ENCODE assay signal across 33 cellular contexts in the genomic region with DNA sequence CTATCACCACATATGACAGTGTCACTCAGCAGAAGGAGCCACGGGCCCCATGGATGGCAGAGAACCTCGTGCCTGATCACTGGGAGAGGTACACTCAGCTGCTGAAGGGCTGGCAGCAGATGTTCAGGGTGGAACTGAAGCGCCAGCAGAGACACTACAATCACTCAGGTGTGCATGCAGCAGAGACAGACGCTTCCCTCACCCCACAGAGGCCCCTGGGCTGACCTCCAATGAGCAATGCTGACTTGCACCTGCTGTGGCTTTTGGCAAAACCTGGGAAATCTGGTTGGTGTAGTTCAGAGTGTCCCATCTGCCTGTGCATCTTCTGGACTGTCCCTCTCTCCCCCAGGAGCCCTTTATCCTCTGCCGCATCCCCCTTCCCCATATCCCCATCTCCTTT. TPM values are rescaled to one million over a fixed set of nuclear protein-coding genes. Genes with fewer than 3 reads are reported as not detected.
DNase-seq lines count a peak whose midpoint lies in the region; ATAC-seq lines count a peak whose summit lies in the region.
"Had no signal": no experiment of that assay in that cellular context is flagged by ENCODE, and none has a peak within 500 bp of the region (broad histone marks: within the 10 kb centered on the region; RNA-seq: fewer than 3 reads in every experiment).

No MANE protein-coding gene starts in this region.

- DNase-seq in DMS79 treated with DMSO at 0.1 percent for 48 hours (lab: John Stamatoyannopoulos, UW) (peak; percentile 30), DMS79 (lab: John Stamatoyannopoulos, UW) (no peak), NCI-H2171 treated with DMSO at 0.1 percent for 48 hours (lab: John Stamatoyannopoulos, UW) (peak; percentile 93), cerebellar cortex (ENCODE audit: low spot score) (peak; percentile 50), KG1 (lab: John Stamatoyannopoulos, UW) (no peak), middle frontal gyrus (ENCODE audit: extremely low spot score, low spot score) (no peak)
- DNase-seq in CD4-positive, CD25-positive, alpha-beta regulatory T cell: no peak
- no peak for DNase-seq in stimulated activated CD4-positive, alpha-beta T cell treated with anti-CD3 and anti-CD28 coated beads, Interleukin-15, amount 100 ng/mL, for 24 hours
- DNase-seq: 8988T; activated CD4-positive, alpha-beta memory T cell treated with anti-CD3 and anti-CD28 coated beads for 36 hours; activated CD4-positive, alpha-beta T cell treated with anti-CD3 and anti-CD28 coated beads for 1 hour; activated naive CD4-positive, alpha-beta T cell treated with anti-CD3 and anti-CD28 coated beads for 36 hours; adrenal gland; Calu3; central memory CD4-positive, alpha-beta T cell; dermis blood vessel endothelial cell; foreskin fibroblast; head of caudate nucleus; left lung; mesenchymal stem cell; NCI-H1105; NCI-H524 treated with DMSO at 0.1 percent for 48 hours; stimulated activated CD4-positive, alpha-beta T cell treated with anti-CD3 and anti-CD28 coated beads, Interleukin-1b, Interleukin-23, amount 100 ng/mL, for 48 hours; stimulated activated naive CD8-positive, alpha-beta T cell treated with anti-CD3 and anti-CD28 coated beads, Interleukin-15, Interleukin-2, amounts not matched to agents 100 U/mL and 50 U/mL, for 24 hours; testis had no signal

- H3K4me1 Mint-ChIP-seq in CD4-positive, CD25-positive, alpha-beta regulatory T cell: peaks cover 5 to 12% (median 7%) of the 10 kb centered on the region in 4 donors

- ATAC-seq in CD4-positive, CD25-positive, alpha-beta regulatory T cell (ENCODE audit: low read depth in 2 of 2): no peak
- ATAC-seq: GM23338; left lung; stimulated activated naive CD8-positive, alpha-beta T cell treated with anti-CD3 and anti-CD28 coated beads, Interleukin-15, Interleukin-2, amounts not matched to agents 100 U/mL and 50 U/mL, for 24 hours had no signal

- no peak overlapping the region for H3K27ac ChIP-seq in CD4-positive, CD25-positive, alpha-beta regulatory T cell (ENCODE audit: insufficient read depth, low read length, poor library complexity, severe bottlenecking)
- H3K27ac ChIP-seq: adrenal gland, C4-2B, esophagus muscularis mucosa, left lung, parathyroid adenoma, right atrium auricular region, testis had no signal

- H3K9me3 Mint-ChIP-seq in CD4-positive, CD25-positive, alpha-beta regulatory T cell: no peaks in the 10 kb centered on the region
- H3K9me3 Mint-ChIP-seq: activated CD4-positive, alpha-beta memory T cell treated with anti-CD3 and anti-CD28 coated beads for 36 hours; neural crest cell; T-helper 2 cell treated with Interferon-gamma antibody and Interleukin-4, amounts not matched to agents 5 μg/mL and 100 μg/mL, for 36 hours had no signal

- no peaks in the 10 kb centered on the region for H3K4me1 ChIP-seq in CD4-positive, CD25-positive, alpha-beta regulatory T cell (ENCODE audit: control insufficient read depth, insufficient read depth, low read length, poor library complexity, severe bottlenecking)
- H3K4me1 ChIP-seq: adrenal gland had no signal

- H3K27ac Mint-ChIP-seq in CD4-positive, CD25-positive, alpha-beta regulatory T cell: peak overlapping the region in 2 of 3 donors; percentile 75 to 82
- H3K27ac Mint-ChIP-seq: activated CD4-positive, alpha-beta memory T cell treated with anti-CD3 and anti-CD28 coated beads for 36 hours; activated naive CD4-positive, alpha-beta T cell treated with anti-CD3 and anti-CD28 coated beads for 36 hours; GM23338; T-helper 2 cell treated with Interferon-gamma antibody and Interleukin-4, amounts not matched to agents 5 μg/mL and 100 μg/mL, for 36 hours had no signal

- no peak overlapping the region for H3K4me3 Mint-ChIP-seq in CD4-positive, CD25-positive, alpha-beta regulatory T cell
- H3K4me3 Mint-ChIP-seq: activated CD4-positive, alpha-beta memory T cell treated with anti-CD3 and anti-CD28 coated beads for 36 hours; activated naive CD4-positive, alpha-beta T cell treated with anti-CD3 and anti-CD28 coated beads for 36 hours; GM23338; neural crest cell; T-helper 2 cell treated with Interferon-gamma antibody and Interleukin-4, amounts not matched to agents 5 μg/mL and 100 μg/mL, for 36 hours had no signal

- no peaks in the 10 kb centered on the region for H3K27me3 ChIP-seq in CD4-positive, CD25-positive, alpha-beta regulatory T cell (ENCODE audit: control insufficient read depth, insufficient read depth, low read length)
- H3K27me3 ChIP-seq: adrenal gland, esophagus muscularis mucosa, left lung, right atrium auricular region, testis had no signal

- no peak overlapping the region for H3K4me3 ChIP-seq in CD4-positive, CD25-positive, alpha-beta regulatory T cell (ENCODE audit: low read depth, low read length)
- H3K4me3 ChIP-seq: adrenal gland, esophagus muscularis mucosa, GM23338, left lung, right atrium auricular region, smooth muscle cell, testis had no signal

- peaks cover 11% of the 10 kb centered on the region for H3K36me3 ChIP-seq in CD4-positive, CD25-positive, alpha-beta regulatory T cell (ENCODE audit: control insufficient read depth, insufficient read depth, low read length)
- H3K36me3 ChIP-seq: adrenal gland, right atrium auricular region had no signal

- no peaks in the 10 kb centered on the region for H3K27me3 Mint-ChIP-seq in CD4-positive, CD25-positive, alpha-beta regulatory T cell
- H3K27me3 Mint-ChIP-seq: activated CD4-positive, alpha-beta memory T cell treated with anti-CD3 and anti-CD28 coated beads for 36 hours had no signal

- H3K9me3 ChIP-seq in CD4-positive, CD25-positive, alpha-beta regulatory T cell (ENCODE audit: control insufficient read depth in 2 of 2, low read length in 2 of 2): no peaks in the 10 kb centered on the region
- H3K9me3 ChIP-seq: adrenal gland, esophagus muscularis mucosa, left lung, right atrium auricular region, testis had no signal

- peaks cover 34% of the 10 kb centered on the region for H3K36me3 Mint-ChIP-seq in CD4-positive, CD25-positive, alpha-beta regulatory T cell

RNA-seq across cellular contexts. Expression of gene KIAA1614, which starts 51.9 kb away (rescaled TPM):
- total RNA-seq in CD4-positive, CD25-positive, alpha-beta regulatory T cell: 0.20 TPM
- polyA plus RNA-seq in CD4-positive, CD25-positive, alpha-beta regulatory T cell: under 1 TPM in 2 of 4 donors, not detected in 2; 0.02 to 0.05 TPM
- total RNA-seq: activated CD4-positive, alpha-beta memory T cell treated with anti-CD3 and anti-CD28 coated beads for 36 hours; activated naive CD4-positive, alpha-beta T cell treated with anti-CD3 and anti-CD28 coated beads for 36 hours had no signal

RNA-seq across cellular contexts. Expression of gene STX6, which starts 58.1 kb away (rescaled TPM):
- total RNA-seq in CD4-positive, CD25-positive, alpha-beta regulatory T cell: 15.5 TPM
- 10 to 100 TPM; 10.6 to 11.5 (median 11.3) TPM for polyA plus RNA-seq in CD4-positive, CD25-positive, alpha-beta regulatory T cell

Comparison
In these comparisons a context has a peak if more than half of its experiments do, and no peak if none do; other contexts are left out.
1. DNase-seq: peak in DMS79 treated with DMSO at 0.1 percent for 48 hours (single experiment), NCI-H2171 treated with DMSO at 0.1 percent for 48 hours (single experiment) and cerebellar cortex (single experiment); none in DMS79 (single experiment), CD4-positive, CD25-positive, alpha-beta regulatory T cell (0 of 3), KG1 (single experiment), middle frontal gyrus (single experiment) and stimulated activated CD4-positive, alpha-beta T cell treated with anti-CD3 and anti-CD28 coated beads, Interleukin-15, amount 100 ng/mL, for 24 hours (single experiment).